11 cellular contexts compared by ENCODE assay signal in the genomic region with DNA sequence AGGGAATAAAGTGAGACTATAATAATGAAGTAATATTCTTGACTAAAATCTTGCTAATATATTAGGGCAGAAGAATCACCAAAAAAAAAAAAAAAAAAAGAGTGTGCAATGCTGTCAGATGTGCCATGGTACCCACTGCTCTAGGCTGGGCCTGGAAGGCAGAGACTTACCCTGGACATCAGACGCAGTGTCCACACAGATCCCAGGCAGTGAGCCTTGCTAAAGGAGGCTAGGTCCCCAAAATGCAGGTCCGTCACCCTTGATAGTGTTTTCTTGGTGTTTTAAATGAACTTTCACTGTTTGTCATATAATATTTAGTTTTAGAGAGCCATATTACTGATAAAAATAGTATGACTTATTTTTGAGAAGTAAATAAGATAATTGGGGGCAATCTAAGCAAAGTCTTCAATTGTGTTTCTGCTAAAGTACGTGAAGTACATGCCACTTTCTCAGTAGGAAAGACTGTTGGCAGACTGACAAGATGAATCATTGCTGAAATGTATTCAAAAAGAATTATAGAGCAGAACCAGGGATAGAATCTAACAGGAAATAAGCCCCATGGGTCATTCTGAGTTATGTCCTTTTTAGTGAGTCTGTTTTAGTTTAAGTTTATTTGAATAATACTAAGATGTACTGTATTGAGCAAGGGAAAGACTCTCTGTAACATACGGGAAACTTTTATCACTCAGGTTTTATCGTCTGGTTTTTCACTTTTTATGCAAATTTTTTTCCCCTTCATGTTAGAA.
DNase-seq lines count a peak whose midpoint lies in the region; ATAC-seq and TF ChIP-seq lines count a peak whose summit lies in the region.
"Had no signal": no experiment of that assay in that cellular context is flagged by ENCODE, and none has a peak within 500 bp of the region (broad histone marks: within the 10 kb centered on the region; RNA-seq: fewer than 3 reads in every experiment).

No MANE protein-coding gene starts in this region.

- no peaks in the 10 kb centered on the region for H3K36me3 Mint-ChIP-seq in glutamatergic neuron (ENCODE audit: unreplicated experiment)

- H3K27me3 Mint-ChIP-seq in glutamatergic neuron (ENCODE audit: unreplicated experiment): no peaks in the 10 kb centered on the region

- H3K27ac ChIP-seq in epithelial cell of prostate: peak overlapping the region; percentile 71
- H3K27ac ChIP-seq: HL-60 had no signal

- H3K4me1 Mint-ChIP-seq in glutamatergic neuron (ENCODE audit: low read depth, unreplicated experiment): no peaks in the 10 kb centered on the region
- H3K4me1 Mint-ChIP-seq: nephron had no signal

- no peaks in the 10 kb centered on the region for H3K9me3 Mint-ChIP-seq in glutamatergic neuron (ENCODE audit: unreplicated experiment)

- peak; percentile 53 for DNase-seq in NCI-H446 treated with DMSO at 0.1 percent for 48 hours (lab: John Stamatoyannopoulos, UW)
- DNase-seq in epithelial cell of prostate (ENCODE audit: low read depth, low spot score): peak; percentile 64
- DNase-seq in retinal pigment epithelial cell (ENCODE audit: low read depth): peak; percentile 68
- no peak for DNase-seq in NCI-H2196 (lab: John Stamatoyannopoulos, UW; ENCODE audit: unreplicated experiment)
- no peak for DNase-seq in glutamatergic neuron
- DNase-seq: heart right ventricle had no signal

- H3K27ac Mint-ChIP-seq in glutamatergic neuron (ENCODE audit: unreplicated experiment): no peak overlapping the region
- H3K27ac Mint-ChIP-seq: activated naive CD4-positive, alpha-beta T cell treated with anti-CD3 and anti-CD28 coated beads, Interleukin-2, amount 50 U/mL, for 72 hours; nephron had no signal

- ATAC-seq in GM19351 (IDR thresholded peaks at IDR 0.05; ENCODE audit: unreplicated experiment) (peak; percentile 59), HG02588 (IDR thresholded peaks at IDR 0.05; ENCODE audit: unreplicated experiment) (no peak)

- no peak overlapping the region for H3K4me3 ChIP-seq in retinal pigment epithelial cell (ENCODE audit: low read length)
- H3K4me3 ChIP-seq: heart right ventricle had no signal

- H3K4me3 Mint-ChIP-seq in glutamatergic neuron (ENCODE audit: unreplicated experiment): no peak overlapping the region
- H3K4me3 Mint-ChIP-seq: nephron had no signal

- no peak for TF ChIP-seq CTCF in retinal pigment epithelial cell (conservative IDR thresholded peaks at IDR 0.05; ENCODE audit: low read depth, low read length)
- TF ChIP-seq CTCF in glutamatergic neuron (IDR thresholded peaks at IDR 0.05; ENCODE audit: partially characterized antibody, unreplicated experiment): no peak

Comparison
In these comparisons a context has a peak if more than half of its experiments do, and no peak if none do; other contexts are left out.
1. DNase-seq: peak in NCI-H446 treated with DMSO at 0.1 percent for 48 hours (single experiment), epithelial cell of prostate (single experiment) and retinal pigment epithelial cell (single experiment); none in NCI-H2196 (single experiment) and glutamatergic neuron (single experiment).